In genomic region chr13:48508001-48508400, GRCh38 we compare ENCODE assay signal across 16 cellular contexts.
"Had no signal": no experiment of that assay in that cellular context is flagged by ENCODE, and none has a peak within 500 bp of the region (broad histone marks: within the 10 kb centered on the region; RNA-seq: fewer than 3 reads in every experiment).

No MANE protein-coding gene starts in this region.

- H3K27me3 ChIP-seq: brain microvascular endothelial cell, left lung, neural progenitor cell had no signal

- H3K27ac ChIP-seq: brain microvascular endothelial cell, coronary artery, neural progenitor cell had no signal

- H3K9me3 Mint-ChIP-seq: activated T-cell treated with anti-CD3 and anti-CD28 coated beads, Interleukin-2, amount 50 U/mL, for 4 hours; memory B cell; neural progenitor cell had no signal

- ATAC-seq: activated T-cell treated with anti-CD3 and anti-CD28 coated beads, Interleukin-2, amount 50 U/mL, for 4 hours; left lung; naive thymus-derived CD4-positive, alpha-beta T cell had no signal

- H3K4me3 Mint-ChIP-seq: activated naive CD4-positive, alpha-beta T cell treated with anti-CD3 and anti-CD28 coated beads, Interleukin-2, amount 10 ng/mL, durations not matched to agents 7 days and 5 days; activated T-cell treated with anti-CD3 and anti-CD28 coated beads, Interleukin-2, amount 50 U/mL, for 4 hours; memory B cell; naive thymus-derived CD4-positive, alpha-beta T cell; neural progenitor cell; stimulated activated naive CD8-positive, alpha-beta T cell treated with anti-CD3 and anti-CD28 coated beads, Interleukin-15, Interleukin-2, amounts not matched to agents 100 ng/mL and 50 ng/mL, for 24 hours had no signal

- H3K27me3 Mint-ChIP-seq: activated naive CD4-positive, alpha-beta T cell treated with anti-CD3 and anti-CD28 coated beads, Interleukin-2, amount 10 ng/mL, durations not matched to agents 7 days and 5 days; progenitor cell of endocrine pancreas; stimulated activated naive CD8-positive, alpha-beta T cell treated with anti-CD3 and anti-CD28 coated beads, Interleukin-15, Interleukin-2, amounts not matched to agents 100 ng/mL and 50 ng/mL, for 24 hours had no signal

- H3K4me3 ChIP-seq: coronary artery, left lung, neural progenitor cell had no signal

- H3K36me3 ChIP-seq: brain microvascular endothelial cell, neural progenitor cell had no signal

- H3K9me3 ChIP-seq: left lung had no signal

- H3K4me1 ChIP-seq: neural progenitor cell had no signal

- H3K27ac Mint-ChIP-seq: memory B cell; neural progenitor cell; stimulated activated naive CD8-positive, alpha-beta T cell treated with anti-CD3 and anti-CD28 coated beads, Interleukin-15, Interleukin-2, amounts not matched to agents 100 ng/mL and 50 ng/mL, for 24 hours had no signal

- DNase-seq: activated CD4-positive, alpha-beta T cell treated with anti-CD3 and anti-CD28 coated beads, Interleukin-2, amount 50 U/mL, for 1 hour; activated CD8-positive, alpha-beta memory T cell treated with anti-CD3 and anti-CD28 coated beads, Interleukin-2, amount 50 U/mL, for 4 hours; activated effector memory CD4-positive, alpha-beta T cell treated with Interleukin-2 at 50 U/mL for 16 hours; activated naive CD4-positive, alpha-beta T cell treated with anti-CD3 and anti-CD28 coated beads, Interleukin-2, amount 10 ng/mL, durations not matched to agents 7 days and 5 days; activated T-cell treated with anti-CD3 and anti-CD28 coated beads, Interleukin-2, amount 50 U/mL, for 4 hours; aorta; brain microvascular endothelial cell; left lung; naive thymus-derived CD4-positive, alpha-beta T cell; T1000; trophoblast cell had no signal
